ENCODE assay signal across 8 cellular contexts in the genomic region with DNA sequence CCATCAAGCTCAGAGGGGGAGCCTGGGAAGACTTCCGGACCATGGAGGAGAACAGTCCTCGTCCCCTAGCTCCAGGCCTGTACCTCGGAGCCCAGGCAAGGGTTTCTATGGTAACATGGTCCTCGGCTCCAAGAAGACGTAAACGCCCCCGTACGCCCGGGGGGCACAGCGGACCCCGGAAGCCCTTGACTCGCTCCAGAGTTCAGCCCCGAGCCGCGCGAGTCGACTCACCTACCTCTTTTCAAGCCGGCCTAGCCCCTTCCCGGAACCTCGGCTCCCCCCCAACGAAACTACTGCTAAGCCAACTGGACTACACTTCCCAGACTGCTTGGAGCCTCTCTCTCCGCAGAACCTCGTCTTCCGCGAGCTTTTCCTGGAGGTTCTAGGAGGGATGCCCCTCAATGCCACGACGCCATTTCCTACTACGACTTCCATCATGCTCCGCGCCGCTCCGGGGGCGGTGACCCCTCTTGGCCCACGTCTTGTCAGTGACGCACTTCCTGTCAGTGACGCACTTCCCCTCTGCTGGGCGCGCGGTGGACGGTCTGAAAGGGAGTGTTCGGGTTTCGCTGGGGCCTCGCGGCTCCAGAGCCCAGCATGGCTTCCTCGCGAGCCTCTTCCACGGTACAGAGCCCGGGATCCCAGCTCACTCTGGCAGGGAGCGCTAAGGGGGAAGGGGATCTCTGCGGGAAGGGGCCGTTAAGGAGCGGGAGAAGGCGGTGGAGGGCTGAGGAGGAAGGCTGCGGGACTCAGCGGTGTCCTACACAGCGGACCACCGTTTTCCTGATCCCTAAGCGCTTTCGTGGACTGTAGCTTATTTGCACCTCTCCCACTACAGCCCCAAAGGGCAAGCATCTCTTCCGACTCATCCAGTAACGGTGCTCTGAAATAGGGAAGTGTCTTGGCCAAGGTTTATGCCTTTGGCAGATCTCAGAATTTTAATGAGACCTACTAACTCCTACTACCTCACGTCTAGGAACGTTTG. TPM values are rescaled to one million over a fixed set of nuclear protein-coding genes. Genes with fewer than 3 reads are reported as not detected.
A peak's percentile ranks its signal among the peaks of the same experiment; 100 is the strongest.
DNase-seq lines count a peak whose midpoint lies in the region; ATAC-seq, FAIRE-seq and TF ChIP-seq lines count a peak whose summit lies in the region.

A gene (minus strand): TSS at position 426 of the 985 bp plus-strand sequence. CDS start 3,065 bp downstream, outside the sequence.
A gene (plus strand): TSS at position 512 of the 985 bp plus-strand sequence. CDS start 86 bp downstream, at position 598.

- peaks cover 44% of the 10 kb centered on the region for H3K36me3 ChIP-seq in BE2C

- no peaks in the 10 kb centered on the region for H3K27me3 ChIP-seq in BE2C

- no peaks in the 10 kb centered on the region for H3K9me3 ChIP-seq in BE2C

- TF ChIP-seq CTCF in BE2C (IDR thresholded peaks at IDR 0.05; ENCODE audit: low read depth, low read length) (no peak), choroid plexus epithelial cell (conservative IDR thresholded peaks at IDR 0.05; ENCODE audit: low read depth, low read length) (no peak)

- ATAC-seq in HG03442 (IDR thresholded peaks at IDR 0.05; ENCODE audit: unreplicated experiment), result peak; percentile 97

- FAIRE-seq in GM19239 (lab: Jason Lieb, UNC), result peak; percentile 96

- H3K4me1 ChIP-seq in BE2C, result no peaks in the 10 kb centered on the region

- peak within 1 kb of the TSS; percentile 88 for H3K4me3 ChIP-seq in BE2C (ENCODE audit: low read depth, low read length)
- H3K4me3 ChIP-seq in choroid plexus epithelial cell (ENCODE audit: low read depth, low read length), result peak within 1 kb of the TSS; percentile 81

- DNase-seq in BE2C (peak; percentile 98), GM19239 (ENCODE audit: insufficient read length, low spot score) (peak; percentile 87), NCI-H510A treated with DMSO at 0.1 percent for 48 hours (lab: John Stamatoyannopoulos, UW) (peak; percentile 97), choroid plexus epithelial cell (ENCODE audit: low read depth) (peak; percentile 100), kidney tubule cell (ENCODE audit: low spot score) (peak; percentile 98)
- peak; percentile 91 to 93 for DNase-seq in activated CD4-positive, alpha-beta T cell treated with anti-CD3 and anti-CD28 coated beads for 24 hours (ENCODE audit: low read depth in 2 of 2)
- peak; percentile 92 to 95 (median 94) for DNase-seq in stimulated activated CD4-positive, alpha-beta T cell treated with anti-CD3 and anti-CD28 coated beads, Interleukin-1b, Interleukin-23, amount 100 ng/mL, for 24 hours (ENCODE audit: low read depth in 4 of 4, low spot score in 1 of 4)

RNA-seq across cellular contexts. Expression of the first gene that starts in this region (rescaled TPM):
- polyA plus RNA-seq in BE2C (2012; ENCODE audit: insufficient read depth, insufficient read length, low read depth), result 40.2 TPM

RNA-seq across cellular contexts. Expression of the second gene that starts in this region (rescaled TPM):
- 75.8 TPM for polyA plus RNA-seq in BE2C (2012; ENCODE audit: insufficient read depth, insufficient read length, low read depth)

Comparison
In these comparisons a context has a peak if more than half of its experiments do, and no peak if none do; other contexts are left out.
1. Peak in every context shown above with its lines: DNase-seq, ATAC-seq and H3K4me3 ChIP-seq.